ENCODE assay signal across 1 cellular context in the genomic region with DNA sequence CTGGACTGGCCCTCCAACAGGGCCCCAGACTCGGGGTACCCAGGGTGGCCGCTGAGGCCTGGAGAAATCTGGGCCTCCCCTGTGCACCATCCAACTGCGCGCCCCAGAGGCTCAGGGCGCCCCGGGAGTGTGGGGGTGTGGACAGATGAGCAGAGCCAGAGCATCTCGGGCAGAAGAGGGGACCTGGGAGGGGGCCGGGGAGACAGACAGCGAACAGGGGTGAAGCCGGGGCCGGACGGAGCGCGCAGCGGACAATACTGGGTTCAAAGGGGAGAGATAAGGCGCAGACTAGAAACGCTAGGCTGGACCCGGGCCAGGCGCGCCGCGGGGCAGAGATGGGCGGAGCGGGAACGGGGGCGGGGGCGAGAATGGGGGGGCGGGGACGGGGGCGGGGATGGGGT.
TF ChIP-seq lines count a peak whose summit lies in the region.

No MANE protein-coding gene starts in this region.

TF ChIP-seq in HepG2, 621 proteins besides CTCF, POLR2A, EP300 and RAD21 (continued from another document and continues in another):
- TF ChIP-seq, protein P1, sequence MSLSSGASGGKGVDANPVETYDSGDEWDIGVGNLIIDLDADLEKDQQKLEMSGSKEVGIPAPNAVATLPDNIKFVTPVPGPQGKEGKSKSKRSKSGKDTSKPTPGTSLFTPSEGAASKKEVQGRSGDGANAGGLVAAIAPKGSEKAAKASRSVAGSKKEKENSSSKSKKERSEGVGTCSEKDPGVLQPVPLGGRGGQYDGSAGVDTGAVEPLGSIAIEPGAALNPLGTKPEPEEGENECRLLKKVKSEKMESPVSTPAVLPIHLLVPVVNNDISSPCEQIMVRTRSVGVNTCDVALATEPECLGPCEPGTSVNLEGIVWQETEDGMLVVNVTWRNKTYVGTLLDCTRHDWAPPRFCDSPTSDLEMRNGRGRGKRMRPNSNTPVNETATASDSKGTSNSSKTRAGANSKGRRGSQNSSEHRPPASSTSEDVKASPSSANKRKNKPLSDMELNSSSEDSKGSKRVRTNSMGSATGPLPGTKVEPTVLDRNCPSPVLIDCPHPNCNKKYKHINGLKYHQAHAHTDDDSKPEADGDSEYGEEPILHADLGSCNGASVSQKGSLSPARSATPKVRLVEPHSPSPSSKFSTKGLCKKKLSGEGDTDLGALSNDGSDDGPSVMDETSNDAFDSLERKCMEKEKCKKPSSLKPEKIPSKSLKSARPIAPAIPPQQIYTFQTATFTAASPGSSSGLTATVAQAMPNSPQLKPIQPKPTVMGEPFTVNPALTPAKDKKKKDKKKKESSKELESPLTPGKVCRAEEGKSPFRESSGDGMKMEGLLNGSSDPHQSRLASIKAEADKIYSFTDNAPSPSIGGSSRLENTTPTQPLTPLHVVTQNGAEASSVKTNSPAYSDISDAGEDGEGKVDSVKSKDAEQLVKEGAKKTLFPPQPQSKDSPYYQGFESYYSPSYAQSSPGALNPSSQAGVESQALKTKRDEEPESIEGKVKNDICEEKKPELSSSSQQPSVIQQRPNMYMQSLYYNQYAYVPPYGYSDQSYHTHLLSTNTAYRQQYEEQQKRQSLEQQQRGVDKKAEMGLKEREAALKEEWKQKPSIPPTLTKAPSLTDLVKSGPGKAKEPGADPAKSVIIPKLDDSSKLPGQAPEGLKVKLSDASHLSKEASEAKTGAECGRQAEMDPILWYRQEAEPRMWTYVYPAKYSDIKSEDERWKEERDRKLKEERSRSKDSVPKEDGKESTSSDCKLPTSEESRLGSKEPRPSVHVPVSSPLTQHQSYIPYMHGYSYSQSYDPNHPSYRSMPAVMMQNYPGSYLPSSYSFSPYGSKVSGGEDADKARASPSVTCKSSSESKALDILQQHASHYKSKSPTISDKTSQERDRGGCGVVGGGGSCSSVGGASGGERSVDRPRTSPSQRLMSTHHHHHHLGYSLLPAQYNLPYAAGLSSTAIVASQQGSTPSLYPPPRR (CRISPR knock-in tag; IDR thresholded peaks at IDR 0.05; ENCODE audit: borderline replicate concordance) = 0 out of 2 replicates have a peak, but pooled peaks have one; percentile 36
- peak; percentile 28; the same call in 1 of the 2 replicates for TF ChIP-seq PITX1 (CRISPR knock-in tag; IDR thresholded peaks at IDR 0.05)
- TF ChIP-seq MAFK (conservative IDR thresholded peaks at IDR 0.05 in 1 of 2, IDR thresholded peaks at IDR 0.05 in 1 of 2; ENCODE audit: low read length in 2 of 2) = no peak; a peak in 1 of 4 replicates
- no peak for TF ChIP-seq ARNT2 (CRISPR knock-in tag; IDR thresholded peaks at IDR 0.05; ENCODE audit: low read depth)
- peak; percentile 28; the same call in 1 of the 2 replicates for TF ChIP-seq ZMYM4 (CRISPR knock-in tag; IDR thresholded peaks at IDR 0.05)
- no peak for TF ChIP-seq ZNF12 (CRISPR knock-in tag; IDR thresholded peaks at IDR 0.05)
- no peak for TF ChIP-seq TBX2 (CRISPR knock-in tag; IDR thresholded peaks at IDR 0.05; ENCODE audit: borderline replicate concordance)
- TF ChIP-seq ZNF260 (CRISPR knock-in tag; IDR thresholded peaks at IDR 0.05; ENCODE audit: borderline replicate concordance, low read depth) = no peak
- TF ChIP-seq, protein P2, sequence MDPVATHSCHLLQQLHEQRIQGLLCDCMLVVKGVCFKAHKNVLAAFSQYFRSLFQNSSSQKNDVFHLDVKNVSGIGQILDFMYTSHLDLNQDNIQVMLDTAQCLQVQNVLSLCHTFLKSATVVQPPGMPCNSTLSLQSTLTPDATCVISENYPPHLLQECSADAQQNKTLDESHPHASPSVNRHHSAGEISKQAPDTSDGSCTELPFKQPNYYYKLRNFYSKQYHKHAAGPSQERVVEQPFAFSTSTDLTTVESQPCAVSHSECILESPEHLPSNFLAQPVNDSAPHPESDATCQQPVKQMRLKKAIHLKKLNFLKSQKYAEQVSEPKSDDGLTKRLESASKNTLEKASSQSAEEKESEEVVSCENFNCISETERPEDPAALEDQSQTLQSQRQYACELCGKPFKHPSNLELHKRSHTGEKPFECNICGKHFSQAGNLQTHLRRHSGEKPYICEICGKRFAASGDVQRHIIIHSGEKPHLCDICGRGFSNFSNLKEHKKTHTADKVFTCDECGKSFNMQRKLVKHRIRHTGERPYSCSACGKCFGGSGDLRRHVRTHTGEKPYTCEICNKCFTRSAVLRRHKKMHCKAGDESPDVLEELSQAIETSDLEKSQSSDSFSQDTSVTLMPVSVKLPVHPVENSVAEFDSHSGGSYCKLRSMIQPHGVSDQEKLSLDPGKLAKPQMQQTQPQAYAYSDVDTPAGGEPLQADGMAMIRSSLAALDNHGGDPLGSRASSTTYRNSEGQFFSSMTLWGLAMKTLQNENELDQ (CRISPR knock-in tag; IDR thresholded peaks at IDR 0.05; ENCODE audit: borderline replicate concordance) = no peak
- TF ChIP-seq, protein P3, sequence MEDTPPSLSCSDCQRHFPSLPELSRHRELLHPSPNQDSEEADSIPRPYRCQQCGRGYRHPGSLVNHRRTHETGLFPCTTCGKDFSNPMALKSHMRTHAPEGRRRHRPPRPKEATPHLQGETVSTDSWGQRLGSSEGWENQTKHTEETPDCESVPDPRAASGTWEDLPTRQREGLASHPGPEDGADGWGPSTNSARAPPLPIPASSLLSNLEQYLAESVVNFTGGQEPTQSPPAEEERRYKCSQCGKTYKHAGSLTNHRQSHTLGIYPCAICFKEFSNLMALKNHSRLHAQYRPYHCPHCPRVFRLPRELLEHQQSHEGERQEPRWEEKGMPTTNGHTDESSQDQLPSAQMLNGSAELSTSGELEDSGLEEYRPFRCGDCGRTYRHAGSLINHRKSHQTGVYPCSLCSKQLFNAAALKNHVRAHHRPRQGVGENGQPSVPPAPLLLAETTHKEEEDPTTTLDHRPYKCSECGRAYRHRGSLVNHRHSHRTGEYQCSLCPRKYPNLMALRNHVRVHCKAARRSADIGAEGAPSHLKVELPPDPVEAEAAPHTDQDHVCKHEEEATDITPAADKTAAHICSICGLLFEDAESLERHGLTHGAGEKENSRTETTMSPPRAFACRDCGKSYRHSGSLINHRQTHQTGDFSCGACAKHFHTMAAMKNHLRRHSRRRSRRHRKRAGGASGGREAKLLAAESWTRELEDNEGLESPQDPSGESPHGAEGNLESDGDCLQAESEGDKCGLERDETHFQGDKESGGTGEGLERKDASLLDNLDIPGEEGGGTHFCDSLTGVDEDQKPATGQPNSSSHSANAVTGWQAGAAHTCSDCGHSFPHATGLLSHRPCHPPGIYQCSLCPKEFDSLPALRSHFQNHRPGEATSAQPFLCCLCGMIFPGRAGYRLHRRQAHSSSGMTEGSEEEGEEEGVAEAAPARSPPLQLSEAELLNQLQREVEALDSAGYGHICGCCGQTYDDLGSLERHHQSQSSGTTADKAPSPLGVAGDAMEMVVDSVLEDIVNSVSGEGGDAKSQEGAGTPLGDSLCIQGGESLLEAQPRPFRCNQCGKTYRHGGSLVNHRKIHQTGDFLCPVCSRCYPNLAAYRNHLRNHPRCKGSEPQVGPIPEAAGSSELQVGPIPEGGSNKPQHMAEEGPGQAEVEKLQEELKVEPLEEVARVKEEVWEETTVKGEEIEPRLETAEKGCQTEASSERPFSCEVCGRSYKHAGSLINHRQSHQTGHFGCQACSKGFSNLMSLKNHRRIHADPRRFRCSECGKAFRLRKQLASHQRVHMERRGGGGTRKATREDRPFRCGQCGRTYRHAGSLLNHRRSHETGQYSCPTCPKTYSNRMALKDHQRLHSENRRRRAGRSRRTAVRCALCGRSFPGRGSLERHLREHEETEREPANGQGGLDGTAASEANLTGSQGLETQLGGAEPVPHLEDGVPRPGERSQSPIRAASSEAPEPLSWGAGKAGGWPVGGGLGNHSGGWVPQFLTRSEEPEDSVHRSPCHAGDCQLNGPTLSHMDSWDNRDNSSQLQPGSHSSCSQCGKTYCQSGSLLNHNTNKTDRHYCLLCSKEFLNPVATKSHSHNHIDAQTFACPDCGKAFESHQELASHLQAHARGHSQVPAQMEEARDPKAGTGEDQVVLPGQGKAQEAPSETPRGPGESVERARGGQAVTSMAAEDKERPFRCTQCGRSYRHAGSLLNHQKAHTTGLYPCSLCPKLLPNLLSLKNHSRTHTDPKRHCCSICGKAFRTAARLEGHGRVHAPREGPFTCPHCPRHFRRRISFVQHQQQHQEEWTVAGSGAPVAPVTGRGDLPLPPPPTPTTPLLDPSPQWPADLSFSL (CRISPR knock-in tag; IDR thresholded peaks at IDR 0.05) = no peak
- TF ChIP-seq, protein P4, sequence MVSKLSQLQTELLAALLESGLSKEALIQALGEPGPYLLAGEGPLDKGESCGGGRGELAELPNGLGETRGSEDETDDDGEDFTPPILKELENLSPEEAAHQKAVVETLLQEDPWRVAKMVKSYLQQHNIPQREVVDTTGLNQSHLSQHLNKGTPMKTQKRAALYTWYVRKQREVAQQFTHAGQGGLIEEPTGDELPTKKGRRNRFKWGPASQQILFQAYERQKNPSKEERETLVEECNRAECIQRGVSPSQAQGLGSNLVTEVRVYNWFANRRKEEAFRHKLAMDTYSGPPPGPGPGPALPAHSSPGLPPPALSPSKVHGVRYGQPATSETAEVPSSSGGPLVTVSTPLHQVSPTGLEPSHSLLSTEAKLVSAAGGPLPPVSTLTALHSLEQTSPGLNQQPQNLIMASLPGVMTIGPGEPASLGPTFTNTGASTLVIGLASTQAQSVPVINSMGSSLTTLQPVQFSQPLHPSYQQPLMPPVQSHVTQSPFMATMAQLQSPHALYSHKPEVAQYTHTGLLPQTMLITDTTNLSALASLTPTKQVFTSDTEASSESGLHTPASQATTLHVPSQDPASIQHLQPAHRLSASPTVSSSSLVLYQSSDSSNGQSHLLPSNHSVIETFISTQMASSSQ (IDR thresholded peaks at IDR 0.05; ENCODE audit: low read depth) = no peak
- TF ChIP-seq, protein P4 (CRISPR knock-in tag; IDR thresholded peaks at IDR 0.05; ENCODE audit: borderline replicate concordance) = no peak
- TF ChIP-seq ZNF296 (CRISPR knock-in tag; conservative IDR thresholded peaks at IDR 0.05) = no peak
- peak; percentile 82 for TF ChIP-seq RARA (CRISPR knock-in tag; IDR thresholded peaks at IDR 0.05)
- peak; percentile 63; the same call in 1 of the 2 replicates for TF ChIP-seq KDM3A (CRISPR knock-in tag; IDR thresholded peaks at IDR 0.05; ENCODE audit: low read depth)
- TF ChIP-seq TGIF2 (CRISPR knock-in tag; IDR thresholded peaks at IDR 0.05) = no peak
- TF ChIP-seq PAWR (CRISPR knock-in tag; IDR thresholded peaks at IDR 0.05; ENCODE audit: borderline replicate concordance) = no peak
- TF ChIP-seq, protein P5, sequence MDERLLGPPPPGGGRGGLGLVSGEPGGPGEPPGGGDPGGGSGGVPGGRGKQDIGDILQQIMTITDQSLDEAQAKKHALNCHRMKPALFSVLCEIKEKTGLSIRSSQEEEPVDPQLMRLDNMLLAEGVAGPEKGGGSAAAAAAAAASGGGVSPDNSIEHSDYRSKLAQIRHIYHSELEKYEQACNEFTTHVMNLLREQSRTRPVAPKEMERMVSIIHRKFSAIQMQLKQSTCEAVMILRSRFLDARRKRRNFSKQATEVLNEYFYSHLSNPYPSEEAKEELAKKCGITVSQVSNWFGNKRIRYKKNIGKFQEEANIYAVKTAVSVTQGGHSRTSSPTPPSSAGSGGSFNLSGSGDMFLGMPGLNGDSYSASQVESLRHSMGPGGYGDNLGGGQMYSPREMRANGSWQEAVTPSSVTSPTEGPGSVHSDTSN (CRISPR knock-in tag; IDR thresholded peaks at IDR 0.05) = no peak
- TF ChIP-seq SP1 (IDR thresholded peaks at IDR 0.05) = no peak
- TF ChIP-seq SP1 (CRISPR knock-in tag; IDR thresholded peaks at IDR 0.05) = 0 out of 2 replicates have a peak, but pooled peaks have one; percentile 25
- no peak for TF ChIP-seq JUND (CRISPR knock-in tag; IDR thresholded peaks at IDR 0.05)
- no peak for TF ChIP-seq HMGA1 (CRISPR knock-in tag; conservative IDR thresholded peaks at IDR 0.05)
- no peak for TF ChIP-seq ZBTB38 (CRISPR knock-in tag; IDR thresholded peaks at IDR 0.05)
- TF ChIP-seq HDAC2 (CRISPR knock-in tag; IDR thresholded peaks at IDR 0.05) = no peak
- no peak for TF ChIP-seq ZNF792 (CRISPR knock-in tag; IDR thresholded peaks at IDR 0.05)
- TF ChIP-seq, protein P6, sequence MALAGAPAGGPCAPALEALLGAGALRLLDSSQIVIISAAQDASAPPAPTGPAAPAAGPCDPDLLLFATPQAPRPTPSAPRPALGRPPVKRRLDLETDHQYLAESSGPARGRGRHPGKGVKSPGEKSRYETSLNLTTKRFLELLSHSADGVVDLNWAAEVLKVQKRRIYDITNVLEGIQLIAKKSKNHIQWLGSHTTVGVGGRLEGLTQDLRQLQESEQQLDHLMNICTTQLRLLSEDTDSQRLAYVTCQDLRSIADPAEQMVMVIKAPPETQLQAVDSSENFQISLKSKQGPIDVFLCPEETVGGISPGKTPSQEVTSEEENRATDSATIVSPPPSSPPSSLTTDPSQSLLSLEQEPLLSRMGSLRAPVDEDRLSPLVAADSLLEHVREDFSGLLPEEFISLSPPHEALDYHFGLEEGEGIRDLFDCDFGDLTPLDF (CRISPR knock-in tag; IDR thresholded peaks at IDR 0.05) = no peak
- 0 out of 2 replicates have a peak, but pooled peaks have one; percentile 7 for TF ChIP-seq FOSL2 (CRISPR knock-in tag; IDR thresholded peaks at IDR 0.05)
- TF ChIP-seq RXRA (CRISPR knock-in tag; IDR thresholded peaks at IDR 0.05) = peak; percentile 79
- TF ChIP-seq SIX4 (CRISPR knock-in tag; IDR thresholded peaks at IDR 0.05) = no peak
- TF ChIP-seq ZNF605 (CRISPR knock-in tag; IDR thresholded peaks at IDR 0.05) = peak; percentile 41; the same call in 1 of the 2 replicates
- peak; percentile 37; the same call in 1 of the 2 replicates for TF ChIP-seq NRL (CRISPR knock-in tag; IDR thresholded peaks at IDR 0.05; ENCODE audit: borderline replicate concordance)
- TF ChIP-seq, protein P7, sequence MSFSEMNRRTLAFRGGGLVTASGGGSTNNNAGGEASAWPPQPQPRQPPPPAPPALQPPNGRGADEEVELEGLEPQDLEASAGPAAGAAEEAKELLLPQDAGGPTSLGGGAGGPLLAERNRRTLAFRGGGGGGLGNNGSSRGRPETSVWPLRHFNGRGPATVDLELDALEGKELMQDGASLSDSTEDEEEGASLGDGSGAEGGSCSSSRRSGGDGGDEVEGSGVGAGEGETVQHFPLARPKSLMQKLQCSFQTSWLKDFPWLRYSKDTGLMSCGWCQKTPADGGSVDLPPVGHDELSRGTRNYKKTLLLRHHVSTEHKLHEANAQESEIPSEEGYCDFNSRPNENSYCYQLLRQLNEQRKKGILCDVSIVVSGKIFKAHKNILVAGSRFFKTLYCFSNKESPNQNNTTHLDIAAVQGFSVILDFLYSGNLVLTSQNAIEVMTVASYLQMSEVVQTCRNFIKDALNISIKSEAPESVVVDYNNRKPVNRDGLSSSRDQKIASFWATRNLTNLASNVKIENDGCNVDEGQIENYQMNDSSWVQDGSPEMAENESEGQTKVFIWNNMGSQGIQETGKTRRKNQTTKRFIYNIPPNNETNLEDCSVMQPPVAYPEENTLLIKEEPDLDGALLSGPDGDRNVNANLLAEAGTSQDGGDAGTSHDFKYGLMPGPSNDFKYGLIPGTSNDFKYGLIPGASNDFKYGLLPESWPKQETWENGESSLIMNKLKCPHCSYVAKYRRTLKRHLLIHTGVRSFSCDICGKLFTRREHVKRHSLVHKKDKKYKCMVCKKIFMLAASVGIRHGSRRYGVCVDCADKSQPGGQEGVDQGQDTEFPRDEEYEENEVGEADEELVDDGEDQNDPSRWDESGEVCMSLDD (CRISPR knock-in tag; IDR thresholded peaks at IDR 0.05; ENCODE audit: borderline replicate concordance) = peak; percentile 97
- 0 out of 2 replicates have a peak, but pooled peaks have one; percentile 5 for TF ChIP-seq MED13 (CRISPR knock-in tag; IDR thresholded peaks at IDR 0.05)
